ENCODE assay signal across 7 cellular contexts in the genomic region with DNA sequence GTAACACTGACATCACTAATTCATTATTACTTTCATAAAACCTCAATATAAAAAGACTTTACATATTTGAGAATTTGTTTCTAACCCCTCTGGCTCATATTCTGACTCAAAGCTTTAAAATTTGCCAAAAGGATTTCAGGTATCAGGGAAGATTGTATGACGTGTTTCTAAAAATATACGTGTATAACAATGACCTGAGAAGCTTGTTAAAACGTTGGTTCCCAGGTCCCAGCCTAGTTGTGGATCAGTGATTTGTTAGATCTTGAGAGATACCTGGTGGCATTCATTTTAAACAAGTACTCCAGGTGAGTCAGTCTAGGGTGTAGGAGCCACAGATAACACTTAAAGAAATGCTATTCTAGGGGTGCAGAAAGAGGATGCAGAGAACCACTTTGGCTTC.
"Had no signal": no experiment of that assay in that cellular context is flagged by ENCODE, and none has a peak within 500 bp of the region (broad histone marks: within the 10 kb centered on the region; RNA-seq: fewer than 3 reads in every experiment).

No MANE protein-coding gene starts in this region.

- H2AFZ ChIP-seq: GM23248 had no signal

- H3K27me3 Mint-ChIP-seq: IgD-negative memory B cell had no signal

- H3K4me3 ChIP-seq: GM23248, HAP-1 had no signal

- H3K36me3 ChIP-seq: HAP-1 had no signal

- H3K27ac ChIP-seq: GM23248 had no signal

- H3K36me3 Mint-ChIP-seq: IgD-negative memory B cell had no signal

- H3K9me3 ChIP-seq: HAP-1 had no signal

- H3K4me1 Mint-ChIP-seq: IgD-negative memory B cell had no signal

- DNase-seq: GM23248, GOT3, H7, HFFc6 had no signal

- H3K4me3 Mint-ChIP-seq: HFFc6, IgD-negative memory B cell had no signal

- ATAC-seq: HCT116 had no signal

- H3K9ac ChIP-seq: GM23248 had no signal

- H3K4me1 ChIP-seq: HAP-1 had no signal

- H3K27ac Mint-ChIP-seq: HFFc6, IgD-negative memory B cell had no signal
